In the genomic region with DNA sequence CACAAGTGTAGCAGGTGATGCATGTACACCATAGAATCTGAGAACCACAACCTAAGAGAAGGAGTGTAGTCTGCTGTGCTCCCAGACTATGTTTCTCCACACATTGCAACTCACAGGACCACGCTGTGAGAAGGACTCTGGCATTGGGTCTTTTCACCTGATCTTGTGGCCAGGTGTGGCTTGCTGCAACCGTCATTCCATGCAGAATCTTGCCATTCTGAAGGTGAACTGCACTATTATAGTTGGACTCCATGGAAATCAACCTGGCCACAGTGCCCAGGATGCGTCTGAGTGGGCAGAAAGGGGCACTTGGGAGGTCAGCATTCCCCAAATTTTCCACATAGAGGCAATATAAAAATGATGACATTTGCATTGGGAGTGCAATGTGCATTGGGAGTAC, we compare ENCODE assay signal across 17 cellular contexts.
A peak's percentile ranks its signal among the peaks of the same experiment; 100 is the strongest.
DNase-seq lines count a peak whose midpoint lies in the region; ATAC-seq and TF ChIP-seq lines count a peak whose summit lies in the region.
"Had no signal": no experiment of that assay in that cellular context is flagged by ENCODE, and none has a peak within 500 bp of the region (broad histone marks: within the 10 kb centered on the region; RNA-seq: fewer than 3 reads in every experiment).

No MANE protein-coding gene starts in this region.

- peaks cover 23% of the 10 kb centered on the region for H3K4me1 Mint-ChIP-seq in nephron

- no peak overlapping the region for H3K4me3 Mint-ChIP-seq in nephron
- H3K4me3 Mint-ChIP-seq: CD14-positive monocyte; CD8-positive, alpha-beta T cell; GM23338; H9 had no signal

- H3K27me3 ChIP-seq in right atrium auricular region: no peaks in the 10 kb centered on the region
- no peaks in the 10 kb centered on the region for H3K27me3 ChIP-seq in heart left ventricle
- H3K27me3 ChIP-seq in esophagus muscularis mucosa: no peaks in the 10 kb centered on the region

- H3K36me3 ChIP-seq in right atrium auricular region (no peaks in the 10 kb centered on the region), heart left ventricle (no peaks in the 10 kb centered on the region), esophagus muscularis mucosa (no peaks in the 10 kb centered on the region)

- 91 to 98% (median 93%) methylated on average over 3 of the region's 3 CpGs for WGBS in heart left ventricle, 4 donors
- WGBS in esophagus muscularis mucosa: 86% methylated on average over 3 of the region's 3 CpGs

- peak overlapping the region in 2 of 3 experiments; percentile 69 to 90 for H3K27ac Mint-ChIP-seq in nephron
- H3K27ac Mint-ChIP-seq: CD8-positive, alpha-beta T cell; GM23338; H9 had no signal

- H3K27me3 Mint-ChIP-seq in nephron (ENCODE audit: low read depth): peaks cover 4% of the 10 kb centered on the region

- TF ChIP-seq CTCF in right atrium auricular region (IDR thresholded peaks at IDR 0.05): no peak
- TF ChIP-seq CTCF in heart left ventricle (IDR thresholded peaks at IDR 0.05): no peak
- TF ChIP-seq CTCF in esophagus muscularis mucosa (IDR thresholded peaks at IDR 0.05): no peak
- no peak for TF ChIP-seq CTCF in nephron (IDR thresholded peaks at IDR 0.05; ENCODE audit: unreplicated experiment in 3 of 3)

- H3K4me3 ChIP-seq in right atrium auricular region: no peak overlapping the region
- no peak overlapping the region for H3K4me3 ChIP-seq in heart left ventricle
- no peak overlapping the region for H3K4me3 ChIP-seq in esophagus muscularis mucosa
- H3K4me3 ChIP-seq: A549, GM23338 had no signal

- TF ChIP-seq EP300 in esophagus muscularis mucosa (IDR thresholded peaks at IDR 0.05): no peak

- peaks cover 0 to 22% of the 10 kb centered on the region in 2 donors for H3K4me1 ChIP-seq in right atrium auricular region
- peaks cover 0 to 31% (median 15%) of the 10 kb centered on the region in 12 donors for H3K4me1 ChIP-seq in heart left ventricle
- H3K4me1 ChIP-seq in esophagus muscularis mucosa: peaks cover 23 to 49% (median 46%) of the 10 kb centered on the region in 4 donors
- H3K4me1 ChIP-seq: A549 had no signal

- H3K9me3 ChIP-seq in right atrium auricular region (no peaks in the 10 kb centered on the region), heart left ventricle (no peaks in the 10 kb centered on the region), esophagus muscularis mucosa (no peaks in the 10 kb centered on the region)
- H3K9me3 ChIP-seq: A549 had no signal

- DNase-seq in right atrium auricular region (ENCODE audit: low spot score) (peak; percentile 9), heart left ventricle (no peak), esophagus muscularis mucosa (ENCODE audit: extremely low spot score) (peak; percentile 83), ureter (ENCODE audit: low spot score) (peak; percentile 18), H4 (ENCODE audit: low spot score) (no peak), NCI-H1694 treated with DMSO at 0.1 percent for 48 hours (lab: John Stamatoyannopoulos, UW) (no peak)
- DNase-seq: COR-L47, DMS153, DMS79 treated with DMSO at 0.1 percent for 48 hours, EL, H9 had no signal

- H3K27ac ChIP-seq in right atrium auricular region (no peak overlapping the region), heart left ventricle (no peak overlapping the region), esophagus muscularis mucosa (replicated peaks in 1 of 4) (no peak overlapping the region)
- H3K27ac ChIP-seq: A549 had no signal

- H3K9me3 Mint-ChIP-seq in nephron: no peaks in the 10 kb centered on the region
- H3K9me3 Mint-ChIP-seq: CD14-positive monocyte; CD8-positive, alpha-beta T cell; GM23338; H9 had no signal

- intact Hi-C loops in heart left ventricle (cut with DNase I): loop anchor here in 5 of 10 donors (5.0 to 10.0 kb wide), 5 partner anchors 90 to 338 kb away; partner anchors contain the start of gene LCLAT1 (in 1 of the 5)
- intact Hi-C loops in esophagus muscularis mucosa (cut with DNase I): no loop called here

- TF ChIP-seq POLR2A in heart left ventricle (IDR thresholded peaks at IDR 0.05): no peak
- no peak for TF ChIP-seq POLR2A in esophagus muscularis mucosa (IDR thresholded peaks at IDR 0.05; ENCODE audit: low read depth)

- ATAC-seq in heart left ventricle (no peak), GM19452 (IDR thresholded peaks at IDR 0.05; ENCODE audit: unreplicated experiment) (no peak)
- ATAC-seq: A549; CD8-positive, alpha-beta T cell had no signal

- no peaks in the 10 kb centered on the region for H3K36me3 Mint-ChIP-seq in nephron (ENCODE audit: low read depth)
- H3K36me3 Mint-ChIP-seq: CD14-positive monocyte; CD8-positive, alpha-beta T cell had no signal

Comparison
In these comparisons a context has a peak if more than half of its experiments do, and no peak if none do; other contexts are left out.
1. DNase-seq: peak in right atrium auricular region (single experiment), esophagus muscularis mucosa (single experiment) and ureter (single experiment); none in heart left ventricle (0 of 5), H4 (single experiment) and NCI-H1694 treated with DMSO at 0.1 percent for 48 hours (single experiment).